Comparison of ENCODE assay signal across 24 cellular contexts in genomic region chr3:163587342-163587741, GRCh38.
DNase-seq lines count a peak whose midpoint lies in the region; ATAC-seq, FAIRE-seq and TF ChIP-seq lines count a peak whose summit lies in the region.
"Had no signal": no experiment of that assay in that cellular context is flagged by ENCODE, and none has a peak within 500 bp of the region (broad histone marks: within the 10 kb centered on the region; RNA-seq: fewer than 3 reads in every experiment).

No MANE protein-coding gene starts in this region.

- no peak for ATAC-seq in HG02938 (IDR thresholded peaks at IDR 0.05; ENCODE audit: unreplicated experiment)
- ATAC-seq in GM21529 (IDR thresholded peaks at IDR 0.05; ENCODE audit: unreplicated experiment) = no peak

- no peaks in the 10 kb centered on the region for H3K9me3 ChIP-seq in right atrium auricular region
- H3K9me3 ChIP-seq: BE2C had no signal

- H2AFZ ChIP-seq in ACC112 (ENCODE audit: low read length, unreplicated experiment) = peak overlapping the region; percentile 78
- H2AFZ ChIP-seq: GM23248 had no signal

- FAIRE-seq in H54 (lab: Jason Lieb, UNC) (peak; percentile 58), RCC 7860 (lab: Jason Lieb, UNC) (no peak)
- FAIRE-seq: GM19239 had no signal

- H3K27ac ChIP-seq in ACC112 (ENCODE audit: low read depth, low read length) = no peak overlapping the region
- H3K27ac ChIP-seq in RWPE1 = no peak overlapping the region
- no peak overlapping the region for H3K27ac ChIP-seq in right atrium auricular region
- H3K27ac ChIP-seq: GM23248, KMS-11 had no signal

- TF ChIP-seq POLR2A in H54 (IDR thresholded peaks at IDR 0.05; ENCODE audit: low read depth, low read length) = no peak

- CTCF ChIA-PET in RWPE1 (lab: Yijun Ruan, JAX) = interaction anchor here (0.6 kb wide), 1 partner anchor 97 kb away, joined by 4 read pairs; no protein-coding TSS in a partner anchor

- H3K4me1 ChIP-seq in ACC112 (ENCODE audit: control insufficient read depth, insufficient read depth, low read length, unreplicated experiment) (no peaks in the 10 kb centered on the region), right atrium auricular region (no peaks in the 10 kb centered on the region)
- H3K4me1 ChIP-seq: BE2C had no signal

- POLR2A ChIA-PET in RWPE1 (lab: Yijun Ruan, JAX; ENCODE audit: low non-redundant PET) = no interaction called here

- no peak for TF ChIP-seq CTCF in RWPE1 (conservative IDR thresholded peaks at IDR 0.05; ENCODE audit: low read depth)
- TF ChIP-seq CTCF in right atrium auricular region (IDR thresholded peaks at IDR 0.05) = no peak

- H3K4me3 ChIP-seq in ACC112 (ENCODE audit: low read depth, low read length) (no peak overlapping the region), right atrium auricular region (no peak overlapping the region)
- H3K4me3 ChIP-seq: GM23248 had no signal

- H3K36me3 ChIP-seq in ACC112 (ENCODE audit: insufficient read depth, low read length) (no peaks in the 10 kb centered on the region), right atrium auricular region (no peaks in the 10 kb centered on the region)
- H3K36me3 ChIP-seq: BE2C had no signal

- H3K79me2 ChIP-seq in ACC112 (ENCODE audit: control insufficient read depth, insufficient read depth, low read length, unreplicated experiment) = no peaks in the 10 kb centered on the region

- DNase-seq in H54 (ENCODE audit: insufficient read length, low spot score) (no peak), LHCN-M2 (ENCODE audit: low read depth) (peak; percentile 12), RCC 7860 (ENCODE audit: low spot score) (peak; percentile 68), RWPE1 (ENCODE audit: low spot score) (no peak), right atrium auricular region (ENCODE audit: low spot score) (no peak)
- DNase-seq: 8988T; ACHN; BE2C; C1 segment of cervical spinal cord; CD4-positive, CD25-positive, alpha-beta regulatory T cell; CD8-positive, alpha-beta memory T cell; COR-L47; DMS 273 treated with DMSO at 0.1 percent for 48 hours; DMS53; DND-41; GF-D8; GM23248; HCEC 1CT; HFFc6 had no signal

- no peaks in the 10 kb centered on the region for H3K27me3 ChIP-seq in ACC112 (ENCODE audit: insufficient read depth, low read length)
- H3K27me3 ChIP-seq in right atrium auricular region = no peaks in the 10 kb centered on the region
- H3K27me3 ChIP-seq: BE2C had no signal

Comparison
In these comparisons a context has a peak if more than half of its experiments do, and no peak if none do; other contexts are left out.
1. DNase-seq: peak in LHCN-M2 (single experiment) and RCC 7860 (single experiment); none in H54 (single experiment), RWPE1 (single experiment) and right atrium auricular region (single experiment).